Comparison of ENCODE assay signal across 20 cellular contexts in genomic region chr11:17649696-17650600, GRCh38.
A peak's percentile ranks its signal among the peaks of the same experiment; 100 is the strongest.
DNase-seq lines count a peak whose midpoint lies in the region; ATAC-seq and TF ChIP-seq lines count a peak whose summit lies in the region.
"Had no signal": no experiment of that assay in that cellular context is flagged by ENCODE, and none has a peak within 500 bp of the region (broad histone marks: within the 10 kb centered on the region; RNA-seq: fewer than 3 reads in every experiment).

No MANE protein-coding gene starts in this region.

- peaks cover 34% of the 10 kb centered on the region for H3K27me3 Mint-ChIP-seq in neural crest cell (ENCODE audit: low read depth)
- H3K27me3 Mint-ChIP-seq in mesothelial cell of epicardium (ENCODE audit: low read depth), result peaks cover 57% of the 10 kb centered on the region
- peaks cover 46% of the 10 kb centered on the region for H3K27me3 Mint-ChIP-seq in MCF 10A (ENCODE audit: insufficient read depth, unreplicated experiment)

- H3K9me3 Mint-ChIP-seq in neural crest cell (peaks cover 4% of the 10 kb centered on the region), mesothelial cell of epicardium (peaks cover 15% of the 10 kb centered on the region), MCF 10A (ENCODE audit: unreplicated experiment) (no peaks in the 10 kb centered on the region)

- no TSS peak for BruUV-seq in MCF 10A (replicated peaks; lab: Mats Ljungman, UMichigan)

- ATAC-seq in heart left ventricle, result no peak
- ATAC-seq: body of pancreas; left lobe of liver; naive thymus-derived CD4-positive, alpha-beta T cell; stimulated activated effector memory CD8-positive, alpha-beta T cell treated with anti-CD3 and anti-CD28 coated beads, Interleukin-12 subunit alpha, Interleukin-12 subunit beta, amount 100 ng/mL, for 72 hours; T-cell had no signal

- H3K36me3 Mint-ChIP-seq in neural crest cell (ENCODE audit: low read depth) (no peaks in the 10 kb centered on the region), mesothelial cell of epicardium (no peaks in the 10 kb centered on the region), MCF 10A (ENCODE audit: insufficient read depth, unreplicated experiment) (no peaks in the 10 kb centered on the region)
- H3K36me3 Mint-ChIP-seq: stimulated activated effector memory CD8-positive, alpha-beta T cell treated with anti-CD3 and anti-CD28 coated beads, Interleukin-12 subunit alpha, Interleukin-12 subunit beta, amount 100 ng/mL, for 72 hours; T-cell had no signal

- H3K4me1 ChIP-seq in heart left ventricle, result no peaks in the 10 kb centered on the region
- H3K4me1 ChIP-seq: BE2C, body of pancreas, Peyer's patch, right atrium auricular region had no signal

- peaks cover 0 to 13% (median 0%) of the 10 kb centered on the region in 12 donors for H3K9me3 ChIP-seq in heart left ventricle
- H3K9me3 ChIP-seq: BE2C, body of pancreas, Peyer's patch had no signal

- 30 to 46% (median 32%) methylated on average over 10 to 12 of the region's 12 CpGs for WGBS in heart left ventricle, 4 donors

- TF ChIP-seq POLR2A in heart left ventricle (IDR thresholded peaks at IDR 0.05), result no peak

- no peak overlapping the region for H3K4me3 ChIP-seq in astrocyte of the cerebellum (ENCODE audit: low read depth, low read length)
- H3K4me3 ChIP-seq in heart left ventricle, result no peak overlapping the region
- H3K4me3 ChIP-seq: body of pancreas, Peyer's patch, right atrium auricular region had no signal

- CTCF ChIA-PET in MCF 10A (lab: Yijun Ruan, JAX), result interaction anchor here (1.4 to 1.8 kb wide), 2 partner anchors 10 to 81 kb away, joined by 4 to 6 read pairs; no protein-coding TSS in a partner anchor

- TF ChIP-seq CTCF in astrocyte of the cerebellum (IDR thresholded peaks at IDR 0.05; ENCODE audit: low read depth, low read length, missing control alignments), result no peak
- TF ChIP-seq CTCF in neural crest cell (conservative IDR thresholded peaks at IDR 0.05), result no peak
- TF ChIP-seq CTCF in heart left ventricle (IDR thresholded peaks at IDR 0.05), result no peak
- TF ChIP-seq CTCF in mesothelial cell of epicardium (IDR thresholded peaks at IDR 0.05; ENCODE audit: unreplicated experiment), result no peak
- no peak for TF ChIP-seq CTCF in MCF 10A (IDR thresholded peaks at IDR 0.05; ENCODE audit: unreplicated experiment)

- H3K4me3 Mint-ChIP-seq in neural crest cell, result no peak overlapping the region
- no peak overlapping the region for H3K4me3 Mint-ChIP-seq in mesothelial cell of epicardium
- H3K4me3 Mint-ChIP-seq in MCF 10A (ENCODE audit: unreplicated experiment), result no peak overlapping the region
- H3K4me3 Mint-ChIP-seq: naive thymus-derived CD4-positive, alpha-beta T cell; stimulated activated effector memory CD8-positive, alpha-beta T cell treated with anti-CD3 and anti-CD28 coated beads, Interleukin-12 subunit alpha, Interleukin-12 subunit beta, amount 100 ng/mL, for 72 hours; T-cell had no signal

- peak; percentile 25 for DNase-seq in Daoy (ENCODE audit: low read depth)
- peak; percentile 72 for DNase-seq in HT1080 (ENCODE audit: low read depth)
- peak; percentile 15 for DNase-seq in astrocyte of the cerebellum (ENCODE audit: low read depth)
- DNase-seq in neural crest cell (ENCODE audit: low read depth, low spot score), result no peak
- DNase-seq in heart left ventricle, result no peak
- DNase-seq in NCI-H2171 (lab: John Stamatoyannopoulos, UW), result no peak
- DNase-seq in mesothelial cell of epicardium (ENCODE audit: low spot score in 2 of 2, unreplicated experiment in 2 of 2), result no peak
- no peak for DNase-seq in MCF 10A (ENCODE audit: unreplicated experiment)
- DNase-seq: BE2C; body of pancreas; Kasumi-1; naive thymus-derived CD4-positive, alpha-beta T cell; NCI-H1694; NCI-H510A treated with DMSO at 0.1 percent for 48 hours; Peyer's patch; T-cell had no signal

- POLR2A ChIA-PET in MCF 10A (lab: Yijun Ruan, JAX), result no interaction called here

- intact Hi-C loops in heart left ventricle (cut with DNase I) (no loop called here), MCF 10A (cut with micrococcal nuclease) (no loop called here)

- peaks cover 20% of the 10 kb centered on the region for H3K4me1 Mint-ChIP-seq in neural crest cell
- no peaks in the 10 kb centered on the region for H3K4me1 Mint-ChIP-seq in mesothelial cell of epicardium
- H3K4me1 Mint-ChIP-seq in MCF 10A (ENCODE audit: insufficient read depth, unreplicated experiment), result no peaks in the 10 kb centered on the region
- H3K4me1 Mint-ChIP-seq: naive thymus-derived CD4-positive, alpha-beta T cell; stimulated activated effector memory CD8-positive, alpha-beta T cell treated with anti-CD3 and anti-CD28 coated beads, Interleukin-12 subunit alpha, Interleukin-12 subunit beta, amount 100 ng/mL, for 72 hours; T-cell had no signal

- H3K27me3 ChIP-seq in heart left ventricle, result peaks cover 0 to 14% (median 6%) of the 10 kb centered on the region in 9 donors
- H3K27me3 ChIP-seq: BE2C, body of pancreas, Peyer's patch, right atrium auricular region had no signal

- H3K36me3 ChIP-seq in heart left ventricle, result no peaks in the 10 kb centered on the region
- H3K36me3 ChIP-seq: BE2C, Peyer's patch, right atrium auricular region had no signal

- no peak overlapping the region for H3K27ac ChIP-seq in heart left ventricle
- H3K27ac ChIP-seq: body of pancreas, HL-60, Peyer's patch, right atrium auricular region had no signal

- peak overlapping the region; percentile 59 for H3K27ac Mint-ChIP-seq in neural crest cell (ENCODE audit: unreplicated experiment)
- H3K27ac Mint-ChIP-seq in mesothelial cell of epicardium, result no peak overlapping the region
- H3K27ac Mint-ChIP-seq in MCF 10A (ENCODE audit: low read depth, unreplicated experiment), result no peak overlapping the region
- H3K27ac Mint-ChIP-seq: naive thymus-derived CD4-positive, alpha-beta T cell; stimulated activated effector memory CD8-positive, alpha-beta T cell treated with anti-CD3 and anti-CD28 coated beads, Interleukin-12 subunit alpha, Interleukin-12 subunit beta, amount 100 ng/mL, for 72 hours; T-cell had no signal

- in situ Hi-C loops in astrocyte of the cerebellum (cut with HindIII; ENCODE audit: low sequenced_read_pairs), result no loop called here

Comparison
In these comparisons a context has a peak if more than half of its experiments do, and no peak if none do; other contexts are left out.
1. DNase-seq: peak in Daoy (single experiment), HT1080 (single experiment) and astrocyte of the cerebellum (single experiment); none in neural crest cell (single experiment), heart left ventricle (0 of 5), NCI-H2171 (single experiment), mesothelial cell of epicardium (0 of 2) and MCF 10A (single experiment).